24 cellular contexts compared by ENCODE assay signal in the genomic region with DNA sequence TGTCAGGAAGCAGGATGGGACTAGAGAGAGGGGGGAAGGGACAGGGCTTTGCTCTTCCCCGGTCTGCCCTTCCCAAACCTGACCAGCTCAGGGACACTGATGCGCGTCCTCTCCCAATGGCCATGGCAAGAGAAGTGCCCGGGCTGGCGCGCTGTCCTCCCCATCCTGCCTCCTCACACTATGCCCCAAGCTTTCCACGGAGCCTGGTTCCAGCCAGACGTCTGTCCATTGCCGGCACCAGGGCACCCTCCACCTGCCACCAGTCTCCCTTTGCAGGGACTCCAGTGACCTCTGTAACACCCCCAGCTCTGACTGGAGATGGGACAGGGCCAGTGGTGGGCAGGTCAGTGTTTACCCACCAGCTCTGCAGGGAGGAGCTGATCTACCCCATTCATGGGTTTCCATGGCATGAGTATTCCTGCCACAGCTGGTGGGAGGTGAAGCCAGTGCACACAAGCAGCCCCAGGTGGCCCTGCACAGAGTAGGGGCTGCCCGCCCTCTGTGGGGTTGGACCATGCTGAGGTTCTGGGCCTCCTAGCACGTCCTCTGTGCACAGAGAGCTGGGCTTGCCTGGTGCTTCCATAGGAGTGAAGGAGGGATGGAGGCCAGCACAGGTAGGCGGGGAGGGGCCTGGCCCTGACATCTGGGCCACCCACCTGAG.
"Had no signal": no experiment of that assay in that cellular context is flagged by ENCODE, and none has a peak within 500 bp of the region (broad histone marks: within the 10 kb centered on the region; RNA-seq: fewer than 3 reads in every experiment).

No MANE protein-coding gene starts in this region.

- ATAC-seq: activated CD4-positive, CD25-positive, alpha-beta regulatory T cell treated with anti-CD3 and anti-CD28 coated beads, Interleukin-2, amount 50 U/mL, for 24 hours; activated CD8-positive, alpha-beta memory T cell treated with anti-CD3 and anti-CD28 coated beads, Interleukin-2, amount 10 ng/mL, durations not matched to agents 7 days and 5 days; activated CD8-positive, alpha-beta T cell treated with anti-CD3 and anti-CD28 coated beads for 36 hours; gastrocnemius medialis; T-helper 17 cell had no signal

- H3K4me3 Mint-ChIP-seq: activated CD4-positive, alpha-beta T cell treated with anti-CD3 and anti-CD28 coated beads, Interleukin-2, amount 10 ng/mL, durations not matched to agents 7 days and 5 days; activated CD8-positive, alpha-beta memory T cell treated with anti-CD3 and anti-CD28 coated beads, Interleukin-2, amount 10 ng/mL, durations not matched to agents 7 days and 5 days; activated CD8-positive, alpha-beta T cell treated with anti-CD3 and anti-CD28 coated beads for 36 hours; central memory CD8-positive, alpha-beta T cell; nephron; T-helper 17 cell had no signal

- H3K4me1 Mint-ChIP-seq: activated CD4-positive, alpha-beta T cell treated with anti-CD3 and anti-CD28 coated beads, Interleukin-2, amount 10 ng/mL, durations not matched to agents 7 days and 5 days; activated CD8-positive, alpha-beta memory T cell treated with anti-CD3 and anti-CD28 coated beads, Interleukin-2, amount 10 ng/mL, durations not matched to agents 7 days and 5 days; central memory CD8-positive, alpha-beta T cell; T-helper 17 cell had no signal

- H3K36me3 Mint-ChIP-seq: activated CD8-positive, alpha-beta memory T cell treated with anti-CD3 and anti-CD28 coated beads, Interleukin-2, amount 10 ng/mL, durations not matched to agents 7 days and 5 days had no signal

- H3K9me3 Mint-ChIP-seq: activated CD4-positive, alpha-beta T cell treated with anti-CD3 and anti-CD28 coated beads, Interleukin-2, amount 10 ng/mL, durations not matched to agents 7 days and 5 days; activated CD8-positive, alpha-beta T cell treated with anti-CD3 and anti-CD28 coated beads for 36 hours; central memory CD8-positive, alpha-beta T cell had no signal

- H3K4me3 ChIP-seq: ascending aorta, colonic mucosa, esophagus squamous epithelium, gastrocnemius medialis, left ventricle myocardium inferior, SK-N-MC, testis, upper lobe of left lung had no signal

- DNase-seq: activated CD4-positive, alpha-beta T cell treated with anti-CD3 and anti-CD28 coated beads, Interleukin-2, amount 10 ng/mL, durations not matched to agents 7 days and 5 days; activated CD8-positive, alpha-beta memory T cell treated with anti-CD3 and anti-CD28 coated beads, Interleukin-2, amount 10 ng/mL, durations not matched to agents 7 days and 5 days; activated CD8-positive, alpha-beta T cell treated with anti-CD3 and anti-CD28 coated beads for 36 hours; activated gamma-delta T cell; activated naive CD4-positive, alpha-beta T cell treated with anti-CD3 and anti-CD28 coated beads, Interleukin-2, amount 50 U/mL, for 16 hours; activated T-cell treated with anti-CD3 and anti-CD28 coated beads for 4 hours; colonic mucosa; esophagus squamous epithelium; gastrocnemius medialis; hippocampal formation; kidney glomerular epithelial cell; left ventricle myocardium inferior; mammary epithelial cell; stimulated activated CD4-positive, alpha-beta T cell treated with anti-CD3 and anti-CD28 coated beads, Interleukin-12 subunit alpha, Interleukin-12 subunit beta, amount 100 ng/mL, for 4 hours; stimulated activated CD4-positive, alpha-beta T cell treated with anti-CD3 and anti-CD28 coated beads, Interleukin-1b, Interleukin-23, amount 100 ng/mL, for 48 hours; SW 1271; T-helper 17 cell; testis had no signal

- H3K27ac ChIP-seq: ascending aorta, colonic mucosa, esophagus squamous epithelium, gastrocnemius medialis, left ventricle myocardium inferior, SK-N-MC, testis, upper lobe of left lung had no signal

- H3K9me3 ChIP-seq: ascending aorta, colonic mucosa, esophagus squamous epithelium, gastrocnemius medialis, testis, upper lobe of left lung had no signal

- H3K4me1 ChIP-seq: colonic mucosa, gastrocnemius medialis, testis had no signal

- H3K27ac Mint-ChIP-seq: activated CD4-positive, alpha-beta T cell treated with anti-CD3 and anti-CD28 coated beads, Interleukin-2, amount 10 ng/mL, durations not matched to agents 7 days and 5 days; activated CD8-positive, alpha-beta memory T cell treated with anti-CD3 and anti-CD28 coated beads, Interleukin-2, amount 10 ng/mL, durations not matched to agents 7 days and 5 days; activated CD8-positive, alpha-beta T cell treated with anti-CD3 and anti-CD28 coated beads for 36 hours; T-helper 17 cell had no signal

- H3K27me3 Mint-ChIP-seq: activated CD4-positive, alpha-beta T cell treated with anti-CD3 and anti-CD28 coated beads, Interleukin-2, amount 10 ng/mL, durations not matched to agents 7 days and 5 days; activated CD8-positive, alpha-beta memory T cell treated with anti-CD3 and anti-CD28 coated beads, Interleukin-2, amount 10 ng/mL, durations not matched to agents 7 days and 5 days; activated CD8-positive, alpha-beta T cell treated with anti-CD3 and anti-CD28 coated beads for 36 hours had no signal

- H3K36me3 ChIP-seq: colonic mucosa had no signal

- H3K27me3 ChIP-seq: ascending aorta, colonic mucosa, gastrocnemius medialis, testis, upper lobe of left lung had no signal
